ENCODE assay signal across 16 cellular contexts in the genomic region with DNA sequence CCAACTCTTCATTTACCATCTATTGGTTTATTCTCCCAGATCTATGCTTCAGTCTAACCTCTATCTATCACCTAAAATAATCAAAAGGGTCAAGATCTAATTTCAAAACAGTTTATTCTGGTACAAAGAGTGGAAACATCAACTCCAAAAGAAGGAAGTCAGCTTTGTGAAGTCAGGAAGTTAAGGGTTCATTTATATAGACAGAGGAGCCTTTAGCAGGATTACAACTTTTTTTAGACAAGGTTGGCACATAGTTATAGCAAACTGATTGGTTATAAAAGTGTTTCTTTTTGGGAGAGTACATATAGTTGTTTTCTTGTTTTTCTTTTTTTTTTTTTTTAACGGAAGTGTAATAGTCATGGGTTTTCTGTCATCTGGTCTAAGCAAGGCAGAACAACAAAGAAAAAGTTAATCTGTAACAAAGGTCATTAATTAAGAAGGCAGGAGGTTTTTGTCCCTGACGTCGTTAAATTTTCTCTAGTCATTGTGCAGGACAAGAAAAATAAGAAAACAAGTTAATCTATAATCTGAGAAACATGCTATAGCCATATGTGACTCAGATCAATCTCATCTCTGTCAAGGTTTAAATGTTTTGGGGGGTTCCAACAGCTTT. TPM values are rescaled to one million over a fixed set of nuclear protein-coding genes. Genes with fewer than 3 reads are reported as not detected.
DNase-seq lines count a peak whose midpoint lies in the region; ATAC-seq, FAIRE-seq and TF ChIP-seq lines count a peak whose summit lies in the region.
"Had no signal": no experiment of that assay in that cellular context is flagged by ENCODE, and none has a peak within 500 bp of the region (broad histone marks: within the 10 kb centered on the region; RNA-seq: fewer than 3 reads in every experiment).

No MANE protein-coding gene starts in this region.

- no peak overlapping the region for H3K9ac ChIP-seq in HepG2 (ENCODE audit: insufficient read depth, low read depth, low read length)

- H3K36me3 ChIP-seq in right lobe of liver (no peaks in the 10 kb centered on the region), HepG2 (replicated peaks in 1 of 2; ENCODE audit: control insufficient read depth in 1 of 2, insufficient read depth in 2 of 2, low read length in 2 of 2) (no peaks in the 10 kb centered on the region)
- H3K36me3 ChIP-seq: breast epithelium had no signal

- CTCF ChIA-PET in HepG2 (lab: Yijun Ruan, JAX; ENCODE audit: low intra/inter-chr PET ratio, low total read pairs): no interaction called here

- in situ Hi-C loops in HepG2 (cut with HindIII; ENCODE audit: extremely low pct_ligation_motif_present, low pct_unique_long_range_greater_than_20kb): no loop called here

- H3K27me3 ChIP-seq in right lobe of liver: no peaks in the 10 kb centered on the region
- H3K27me3 ChIP-seq in HepG2 (ENCODE audit: control insufficient read depth in 1 of 2, insufficient read depth in 2 of 2, low read length in 2 of 2): peaks cover 0 to 2% of the 10 kb centered on the region in 2 experiments; a peak in 2 of 5 replicates
- H3K27me3 ChIP-seq: breast epithelium had no signal

- ATAC-seq in right lobe of liver (peak; percentile 22 to 61 (median 43)), HepG2 (no peak), HG03521 (IDR thresholded peaks at IDR 0.05; ENCODE audit: unreplicated experiment) (no peak), HG03045 (IDR thresholded peaks at IDR 0.05; ENCODE audit: unreplicated experiment) (no peak)

- H3K4me1 ChIP-seq in right lobe of liver (no peaks in the 10 kb centered on the region), HepG2 (ENCODE audit: insufficient read depth, low read length) (no peaks in the 10 kb centered on the region)
- H3K4me1 ChIP-seq: breast epithelium had no signal

- H3K27ac ChIP-seq in right lobe of liver (peak overlapping the region in 1 of 3 donors; percentile 26), HepG2 (ENCODE audit: extremely low read length, insufficient read depth, low read length) (no peak overlapping the region)
- H3K27ac ChIP-seq: breast epithelium had no signal

- TF ChIP-seq CTCF in right lobe of liver (IDR thresholded peaks at IDR 0.05) (no peak), HepG2 (CRISPR knock-in tag; IDR thresholded peaks at IDR 0.05) (no peak), epithelial cell of proximal tubule (conservative IDR thresholded peaks at IDR 0.05; ENCODE audit: low read depth, low read length) (no peak)

- DNase-seq in right lobe of liver (no peak), HepG2 (ENCODE audit: low spot score) (no peak), Kasumi-1 (lab: John Stamatoyannopoulos, UW) (peak; percentile 13 to 29), epithelial cell of proximal tubule (ENCODE audit: low read depth) (peak; percentile 94), UCSD-AML1 (lab: John Stamatoyannopoulos, UW; ENCODE audit: unreplicated experiment) (no peak), NCI-H345 treated with DMSO at 0.1 percent for 48 hours (lab: John Stamatoyannopoulos, UW; ENCODE audit: unreplicated experiment) (no peak)
- DNase-seq: activated CD4-positive, alpha-beta T cell treated with anti-CD3 and anti-CD28 coated beads, Interleukin-2, amount 50 U/mL, for 48 hours; DMS79; hippocampal formation; KG1; NCI-H2081; T-helper 2 cell had no signal

- no peaks in the 10 kb centered on the region for H3K79me2 ChIP-seq in HepG2 (ENCODE audit: insufficient read depth, low read length)

- BruUV-seq in HepG2 (replicated peaks; lab: Mats Ljungman, UMichigan): no TSS peak

- POLR2A ChIA-PET in HepG2 (lab: Yijun Ruan, JAX): interaction anchor here (0.8 kb wide), 1 partner anchor 363 kb away, joined by 3 read pairs; no protein-coding TSS in a partner anchor

- H4K20me1 ChIP-seq in HepG2 (ENCODE audit: insufficient read depth, low read length): no peaks in the 10 kb centered on the region

- FAIRE-seq in HepG2 (lab: Jason Lieb, UNC): no peak

- H3K9me3 ChIP-seq in right lobe of liver (no peaks in the 10 kb centered on the region), HepG2 (ENCODE audit: low read length) (no peaks in the 10 kb centered on the region)
- H3K9me3 ChIP-seq: breast epithelium had no signal

- no peak for TF ChIP-seq RAD21 in HepG2 (CRISPR knock-in tag; IDR thresholded peaks at IDR 0.05)

- H2AFZ ChIP-seq in HepG2 (ENCODE audit: low read length): no peak overlapping the region

- H3K4me2 ChIP-seq in HepG2 (ENCODE audit: low read depth, low read length): no peak overlapping the region

- H3K4me3 ChIP-seq in right lobe of liver (no peak overlapping the region), HepG2 (replicated peaks in 1 of 3; ENCODE audit: insufficient read depth in 1 of 3, low read depth in 2 of 3, low read length in 3 of 3) (no peak overlapping the region), epithelial cell of proximal tubule (ENCODE audit: low read depth, low read length) (no peak overlapping the region)
- H3K4me3 ChIP-seq: breast epithelium, lung had no signal

- 10% methylated on average over 3 of the region's 3 CpGs for WGBS in right lobe of liver (ENCODE audit: insufficient coverage, low coverage, low lambda C conversion rate, missing lambda C conversion rate)
- WGBS in HepG2 (ENCODE audit: low lambda C conversion rate): under 1% methylated on average over 3 of the region's 3 CpGs

- TF ChIP-seq EP300 in HepG2 (IDR thresholded peaks at IDR 0.05; ENCODE audit: low read depth in 2 of 2, low read length in 2 of 2) (no peak), HepG2 (CRISPR knock-in tag; IDR thresholded peaks at IDR 0.05; ENCODE audit: borderline replicate concordance) (no peak)

- TF ChIP-seq POLR2A in right lobe of liver (IDR thresholded peaks at IDR 0.05) (no peak), HepG2 (IDR thresholded peaks at IDR 0.05; ENCODE audit: insufficient read depth in 1 of 2, low read depth in 2 of 2, low read length in 2 of 2) (no peak)

- intact Hi-C loops in right lobe of liver (cut with DNase I): loop anchor here in 1 of 2 donors (5.0 to 10.0 kb wide), 2 partner anchors 212 to 369 kb away; no protein-coding TSS in a partner anchor
- intact Hi-C loops in HepG2 (cut with micrococcal nuclease; ENCODE audit: unreplicated experiment): no loop called here

RNA-seq across cellular contexts. Expression of a gene that starts 13.0 kb away (rescaled TPM):
- total RNA-seq in right lobe of liver (under 1 TPM in 2 of 6 experiments, not detected in 4; 0.12 to 0.39 TPM), HepG2 (2016; rRNA removed; fragmentation: Illumina TruSeq; extraction: Trizol) (not detected in 2 replicates), epithelial cell of proximal tubule (0.75 and 0.94 TPM in 2 replicates)
- not detected in 2 replicates for total RNA-seq in HepG2 (2016; cell fraction: cytosol; rRNA removed; fragmentation: Illumina TruSeq; extraction: Trizol; ENCODE audit: low read depth)
- total RNA-seq in HepG2 (2016; cell fraction: insoluble cytoplasmic fraction; rRNA removed; fragmentation: Illumina TruSeq; extraction: Trizol): not detected in 2 replicates
- not detected in 2 replicates for total RNA-seq in HepG2 (2016; cell fraction: membrane; rRNA removed; fragmentation: Illumina TruSeq; extraction: Trizol)
- not detected in 2 replicates for total RNA-seq in HepG2 (2016; cell fraction: nucleus; rRNA removed; fragmentation: Illumina TruSeq; extraction: Trizol)
- polyA plus RNA-seq in HepG2 (2011; rRNA removed): 0.07 TPM in 1 of 2 replicates, not detected in the other
- 0.15 and 0.23 TPM in 2 replicates for polyA plus RNA-seq in HepG2 (2011; cell fraction: cytosol; rRNA removed)
- not detected in 2 replicates for polyA plus RNA-seq in HepG2 (2011; cell fraction: nucleus; rRNA removed)
- not detected in 2 replicates for polyA plus RNA-seq in HepG2 (2012)
- not detected in 2 replicates for polyA plus RNA-seq in HepG2 (2016; cell fraction: cytosol; fragmentation: Illumina TruSeq; extraction: Trizol; ENCODE audit: low read depth)
- polyA plus RNA-seq in HepG2 (2016; cell fraction: insoluble cytoplasmic fraction; fragmentation: Illumina TruSeq; extraction: Trizol; ENCODE audit: low read depth): not detected in 2 replicates
- not detected in 2 replicates for polyA plus RNA-seq in HepG2 (2016; cell fraction: membrane; fragmentation: Illumina TruSeq; extraction: Trizol; ENCODE audit: low read depth)
- polyA plus RNA-seq in HepG2 (2016; cell fraction: nucleus; fragmentation: Illumina TruSeq; extraction: Trizol; ENCODE audit: insufficient read depth, low read depth): not detected in 2 replicates
- 442 TPM in 1 of 2 replicates, not detected in the other for polyA minus RNA-seq in HepG2 (2011; rRNA and poly(A)+ RNA removed; ENCODE audit: low replicate concordance)
- 0.62 TPM in 1 of 2 replicates, not detected in the other for polyA minus RNA-seq in HepG2 (2011; cell fraction: cytosol; rRNA and poly(A)+ RNA removed)
- polyA minus RNA-seq in HepG2 (2011; cell fraction: nucleus; rRNA and poly(A)+ RNA removed): 0.52 and 1.2 TPM in 2 replicates

RNA-seq across cellular contexts. Expression of a gene that starts 22.2 kb away (rescaled TPM):
- total RNA-seq in right lobe of liver (1 to 10 TPM; 1.3 to 4.7 (median 2.6) TPM), HepG2 (2016; rRNA removed; fragmentation: Illumina TruSeq; extraction: Trizol) (0.21 and 0.33 TPM in 2 replicates), epithelial cell of proximal tubule (19.8 and 34.0 TPM in 2 replicates)
- not detected in 2 replicates for total RNA-seq in HepG2 (2016; cell fraction: cytosol; rRNA removed; fragmentation: Illumina TruSeq; extraction: Trizol; ENCODE audit: low read depth)
- 0.22 and 0.39 TPM in 2 replicates for total RNA-seq in HepG2 (2016; cell fraction: insoluble cytoplasmic fraction; rRNA removed; fragmentation: Illumina TruSeq; extraction: Trizol)
- 0.03 TPM in 1 of 2 replicates, not detected in the other for total RNA-seq in HepG2 (2016; cell fraction: membrane; rRNA removed; fragmentation: Illumina TruSeq; extraction: Trizol)
- 0.78 and 1.7 TPM in 2 replicates for total RNA-seq in HepG2 (2016; cell fraction: nucleus; rRNA removed; fragmentation: Illumina TruSeq; extraction: Trizol)
- 0.35 and 0.40 TPM in 2 replicates for polyA plus RNA-seq in HepG2 (2011; rRNA removed)
- 0.15 and 0.18 TPM in 2 replicates for polyA plus RNA-seq in HepG2 (2011; cell fraction: cytosol; rRNA removed)
- polyA plus RNA-seq in HepG2 (2011; cell fraction: nucleus; rRNA removed): 0.96 and 2.2 TPM in 2 replicates
- polyA plus RNA-seq in HepG2 (2012): 0.52 and 1.0 TPM in 2 replicates
- not detected in 2 replicates for polyA plus RNA-seq in HepG2 (2016; cell fraction: cytosol; fragmentation: Illumina TruSeq; extraction: Trizol; ENCODE audit: low read depth)
- 0.30 TPM in 1 of 2 replicates, not detected in the other for polyA plus RNA-seq in HepG2 (2016; cell fraction: insoluble cytoplasmic fraction; fragmentation: Illumina TruSeq; extraction: Trizol; ENCODE audit: low read depth)
- polyA plus RNA-seq in HepG2 (2016; cell fraction: membrane; fragmentation: Illumina TruSeq; extraction: Trizol; ENCODE audit: low read depth): not detected in 2 replicates
- polyA plus RNA-seq in HepG2 (2016; cell fraction: nucleus; fragmentation: Illumina TruSeq; extraction: Trizol; ENCODE audit: insufficient read depth, low read depth): 1.3 and 1.8 TPM in 2 replicates
- polyA minus RNA-seq in HepG2 (2011; rRNA and poly(A)+ RNA removed; ENCODE audit: low replicate concordance): 0.06 and 372 TPM in 2 replicates
- 0.89 and 1.3 TPM in 2 replicates for polyA minus RNA-seq in HepG2 (2011; cell fraction: cytosol; rRNA and poly(A)+ RNA removed)
- 2.2 and 2.6 TPM in 2 replicates for polyA minus RNA-seq in HepG2 (2011; cell fraction: nucleus; rRNA and poly(A)+ RNA removed)

Comparison
In these comparisons a context has a peak if more than half of its experiments do, and no peak if none do; other contexts are left out.
1. ATAC-seq: peak in right lobe of liver (4 of 4); none in HepG2 (single experiment), HG03521 (single experiment) and HG03045 (single experiment).
2. DNase-seq: peak in Kasumi-1 (2 of 2) and epithelial cell of proximal tubule (single experiment); none in right lobe of liver (0 of 3), HepG2 (single experiment), UCSD-AML1 (single experiment) and NCI-H345 treated with DMSO at 0.1 percent for 48 hours (single experiment).